ENCODE assay signal across 21 cellular contexts in genomic region chr17:37772982-37773381, GRCh38. TPM values are rescaled to one million over a fixed set of nuclear protein-coding genes. Genes with fewer than 3 reads are reported as not detected.
"Had no signal": no experiment of that assay in that cellular context is flagged by ENCODE, and none has a peak within 500 bp of the region (broad histone marks: within the 10 kb centered on the region; RNA-seq: fewer than 3 reads in every experiment).

No MANE protein-coding gene starts in this region.

- ATAC-seq: gastrocnemius medialis, left lung, T-helper 17 cell had no signal

- H3K4me3 Mint-ChIP-seq: activated naive CD4-positive, alpha-beta T cell treated with anti-CD3 and anti-CD28 coated beads, Interleukin-2, amount 50 U/mL, for 24 hours; neural progenitor cell; T-helper 17 cell had no signal

- H3K27ac Mint-ChIP-seq: activated naive CD4-positive, alpha-beta T cell treated with anti-CD3 and anti-CD28 coated beads, Interleukin-2, amount 50 U/mL, for 24 hours; neural progenitor cell; progenitor cell of endocrine pancreas; T-helper 17 cell had no signal

- H3K36me3 Mint-ChIP-seq: activated naive CD4-positive, alpha-beta T cell treated with anti-CD3 and anti-CD28 coated beads, Interleukin-2, amount 50 U/mL, for 24 hours; naive B cell; neural progenitor cell had no signal

- H3K9me3 Mint-ChIP-seq: activated naive CD4-positive, alpha-beta T cell treated with anti-CD3 and anti-CD28 coated beads, Interleukin-2, amount 50 U/mL, for 24 hours; naive B cell had no signal

- DNase-seq: activated CD4-positive, alpha-beta T cell treated with anti-CD3 and anti-CD28 coated beads, Interleukin-2, amount 50 U/mL, for 4 hours; activated CD4-positive, CD25-positive, alpha-beta regulatory T cell; activated effector memory CD4-positive, alpha-beta T cell treated with Interleukin-2 at 50 U/mL for 16 hours; colonic mucosa; dorsolateral prefrontal cortex; esophagus squamous epithelium; gastrocnemius medialis; hippocampal formation; kidney glomerular epithelial cell; left lung; naive B cell; stimulated activated CD4-positive, alpha-beta T cell treated with anti-CD3 and anti-CD28 coated beads, Interleukin-4, amount 100 ng/mL, for 1 hour; T-helper 17 cell; testis had no signal

- H3K27me3 Mint-ChIP-seq: progenitor cell of endocrine pancreas had no signal

- H3K4me1 Mint-ChIP-seq: neural progenitor cell had no signal

RNA-seq across cellular contexts. Expression of gene HNF1B, which starts 28.1 kb away (rescaled TPM):
- total RNA-seq: esophagus squamous epithelium, gastrocnemius medialis, mesenteric fat pad, omental fat pad, SK-MEL-5, T-helper 17 cell, vagina had no signal
